ENCODE assay signal across 1 cellular context in the genomic region with DNA sequence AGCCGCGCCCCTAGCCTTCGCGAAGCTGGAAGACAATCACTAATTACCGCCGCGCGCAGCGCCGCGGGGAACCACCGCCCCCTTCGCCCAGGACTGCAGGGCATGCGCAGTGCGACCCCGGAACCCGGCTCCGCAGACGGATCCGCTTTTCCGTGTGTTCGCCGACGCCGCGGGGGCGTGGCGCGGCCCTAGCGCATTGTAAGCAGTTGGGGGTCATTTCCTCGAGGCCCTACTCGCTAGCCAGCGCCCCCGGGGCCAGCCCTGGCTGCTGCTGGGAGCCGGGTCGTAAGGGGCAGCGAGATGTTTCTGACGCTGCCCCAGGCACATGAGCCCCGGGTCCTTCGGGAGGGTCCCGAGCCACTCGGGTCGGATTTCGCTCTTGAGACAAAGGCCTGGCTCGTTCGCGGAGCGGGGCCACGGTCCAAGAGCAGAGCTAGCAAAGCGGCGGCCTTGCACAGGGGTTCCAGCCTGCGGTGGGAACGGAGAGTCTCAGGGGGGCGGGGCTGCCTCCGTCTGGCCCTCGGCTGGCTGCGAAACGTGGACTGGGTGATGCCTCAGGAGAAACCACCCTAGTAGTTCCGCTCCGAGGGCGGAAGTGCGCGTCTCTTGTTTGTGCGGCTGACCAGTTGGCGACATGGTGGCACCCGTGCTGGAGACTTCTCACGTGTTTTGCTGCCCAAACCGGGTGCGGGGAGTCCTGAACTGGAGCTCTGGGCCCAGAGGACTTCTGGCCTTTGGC.
TF ChIP-seq lines count a peak whose summit lies in the region.

A gene with protein sequence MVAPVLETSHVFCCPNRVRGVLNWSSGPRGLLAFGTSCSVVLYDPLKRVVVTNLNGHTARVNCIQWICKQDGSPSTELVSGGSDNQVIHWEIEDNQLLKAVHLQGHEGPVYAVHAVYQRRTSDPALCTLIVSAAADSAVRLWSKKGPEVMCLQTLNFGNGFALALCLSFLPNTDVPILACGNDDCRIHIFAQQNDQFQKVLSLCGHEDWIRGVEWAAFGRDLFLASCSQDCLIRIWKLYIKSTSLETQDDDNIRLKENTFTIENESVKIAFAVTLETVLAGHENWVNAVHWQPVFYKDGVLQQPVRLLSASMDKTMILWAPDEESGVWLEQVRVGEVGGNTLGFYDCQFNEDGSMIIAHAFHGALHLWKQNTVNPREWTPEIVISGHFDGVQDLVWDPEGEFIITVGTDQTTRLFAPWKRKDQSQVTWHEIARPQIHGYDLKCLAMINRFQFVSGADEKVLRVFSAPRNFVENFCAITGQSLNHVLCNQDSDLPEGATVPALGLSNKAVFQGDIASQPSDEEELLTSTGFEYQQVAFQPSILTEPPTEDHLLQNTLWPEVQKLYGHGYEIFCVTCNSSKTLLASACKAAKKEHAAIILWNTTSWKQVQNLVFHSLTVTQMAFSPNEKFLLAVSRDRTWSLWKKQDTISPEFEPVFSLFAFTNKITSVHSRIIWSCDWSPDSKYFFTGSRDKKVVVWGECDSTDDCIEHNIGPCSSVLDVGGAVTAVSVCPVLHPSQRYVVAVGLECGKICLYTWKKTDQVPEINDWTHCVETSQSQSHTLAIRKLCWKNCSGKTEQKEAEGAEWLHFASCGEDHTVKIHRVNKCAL (plus strand): TSS at position 600 of the 739 bp plus-strand sequence. CDS start 35 bp downstream, at position 635.
A gene with protein sequence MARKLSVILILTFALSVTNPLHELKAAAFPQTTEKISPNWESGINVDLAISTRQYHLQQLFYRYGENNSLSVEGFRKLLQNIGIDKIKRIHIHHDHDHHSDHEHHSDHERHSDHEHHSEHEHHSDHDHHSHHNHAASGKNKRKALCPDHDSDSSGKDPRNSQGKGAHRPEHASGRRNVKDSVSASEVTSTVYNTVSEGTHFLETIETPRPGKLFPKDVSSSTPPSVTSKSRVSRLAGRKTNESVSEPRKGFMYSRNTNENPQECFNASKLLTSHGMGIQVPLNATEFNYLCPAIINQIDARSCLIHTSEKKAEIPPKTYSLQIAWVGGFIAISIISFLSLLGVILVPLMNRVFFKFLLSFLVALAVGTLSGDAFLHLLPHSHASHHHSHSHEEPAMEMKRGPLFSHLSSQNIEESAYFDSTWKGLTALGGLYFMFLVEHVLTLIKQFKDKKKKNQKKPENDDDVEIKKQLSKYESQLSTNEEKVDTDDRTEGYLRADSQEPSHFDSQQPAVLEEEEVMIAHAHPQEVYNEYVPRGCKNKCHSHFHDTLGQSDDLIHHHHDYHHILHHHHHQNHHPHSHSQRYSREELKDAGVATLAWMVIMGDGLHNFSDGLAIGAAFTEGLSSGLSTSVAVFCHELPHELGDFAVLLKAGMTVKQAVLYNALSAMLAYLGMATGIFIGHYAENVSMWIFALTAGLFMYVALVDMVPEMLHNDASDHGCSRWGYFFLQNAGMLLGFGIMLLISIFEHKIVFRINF (minus strand): TSS at position 41 of the 739 bp plus-strand sequence. CDS start 2,333 bp downstream, outside the sequence.

TF ChIP-seq in HEK293, 187 proteins besides CTCF, POLR2A, EP300 and RAD21 (continued from another document and continues in another):
- TF ChIP-seq, protein P1, sequence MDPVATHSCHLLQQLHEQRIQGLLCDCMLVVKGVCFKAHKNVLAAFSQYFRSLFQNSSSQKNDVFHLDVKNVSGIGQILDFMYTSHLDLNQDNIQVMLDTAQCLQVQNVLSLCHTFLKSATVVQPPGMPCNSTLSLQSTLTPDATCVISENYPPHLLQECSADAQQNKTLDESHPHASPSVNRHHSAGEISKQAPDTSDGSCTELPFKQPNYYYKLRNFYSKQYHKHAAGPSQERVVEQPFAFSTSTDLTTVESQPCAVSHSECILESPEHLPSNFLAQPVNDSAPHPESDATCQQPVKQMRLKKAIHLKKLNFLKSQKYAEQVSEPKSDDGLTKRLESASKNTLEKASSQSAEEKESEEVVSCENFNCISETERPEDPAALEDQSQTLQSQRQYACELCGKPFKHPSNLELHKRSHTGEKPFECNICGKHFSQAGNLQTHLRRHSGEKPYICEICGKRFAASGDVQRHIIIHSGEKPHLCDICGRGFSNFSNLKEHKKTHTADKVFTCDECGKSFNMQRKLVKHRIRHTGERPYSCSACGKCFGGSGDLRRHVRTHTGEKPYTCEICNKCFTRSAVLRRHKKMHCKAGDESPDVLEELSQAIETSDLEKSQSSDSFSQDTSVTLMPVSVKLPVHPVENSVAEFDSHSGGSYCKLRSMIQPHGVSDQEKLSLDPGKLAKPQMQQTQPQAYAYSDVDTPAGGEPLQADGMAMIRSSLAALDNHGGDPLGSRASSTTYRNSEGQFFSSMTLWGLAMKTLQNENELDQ (tag by site-specific recombination; IDR thresholded peaks at IDR 0.05; ENCODE audit: low read depth) = no peak
- TF ChIP-seq ZNF707 (tag by site-specific recombination; IDR thresholded peaks at IDR 0.05) (no peak), ZNF521 (tag by site-specific recombination; IDR thresholded peaks at IDR 0.05) (no peak), REPIN1 (tag by site-specific recombination; IDR thresholded peaks at IDR 0.05; ENCODE audit: low read depth) (no peak), ZNF561 (tag by site-specific recombination; IDR thresholded peaks at IDR 0.05; ENCODE audit: borderline replicate concordance) (peak; percentile 69; the same call in 1 of the 2 replicates), ZNF146 (tag by site-specific recombination; IDR thresholded peaks at IDR 0.05) (no peak), SP7 (tag by site-specific recombination; IDR thresholded peaks at IDR 0.05) (peak; percentile 82), BCL11B (tag by site-specific recombination; IDR thresholded peaks at IDR 0.05; ENCODE audit: low read depth) (0 out of 2 replicates have a peak, but pooled peaks have one; percentile 85), OVOL3 (tag by site-specific recombination; IDR thresholded peaks at IDR 0.05) (peak; percentile 58; the same call in 1 of the 2 replicates), ZNF133 (tag by site-specific recombination; IDR thresholded peaks at IDR 0.05) (no peak), ZNF529 (tag by site-specific recombination; IDR thresholded peaks at IDR 0.05; ENCODE audit: insufficient replicate concordance) (no peak), ZNF223 (tag by site-specific recombination; IDR thresholded peaks at IDR 0.05) (no peak), ZNF174 (tag by site-specific recombination; IDR thresholded peaks at IDR 0.05) (no peak), ZNF660 (tag by site-specific recombination; IDR thresholded peaks at IDR 0.05) (no peak), ZNF132 (tag by site-specific recombination; IDR thresholded peaks at IDR 0.05; ENCODE audit: borderline replicate concordance) (no peak), KLF16 (tag by site-specific recombination; IDR thresholded peaks at IDR 0.05) (peak; percentile 95), ZBTB48 (tag by site-specific recombination; IDR thresholded peaks at IDR 0.05) (peak; percentile 92), ZNF785 (tag by site-specific recombination; IDR thresholded peaks at IDR 0.05) (no peak; the same call in 1 of the 2 replicates), ZNF433 (tag by site-specific recombination; IDR thresholded peaks at IDR 0.05; ENCODE audit: low read depth) (no peak), SP3 (tag by site-specific recombination; IDR thresholded peaks at IDR 0.05) (peak; percentile 81), ZNF391 (tag by site-specific recombination; IDR thresholded peaks at IDR 0.05; ENCODE audit: borderline replicate concordance, low read depth) (0 out of 2 replicates have a peak, but pooled peaks have one; percentile 46), ZNF621 (tag by site-specific recombination; IDR thresholded peaks at IDR 0.05) (no peak), YY1 (tag by site-specific recombination; IDR thresholded peaks at IDR 0.05) (peak; percentile 45; the same call in 1 of the 2 replicates), ZNF837 (tag by site-specific recombination; IDR thresholded peaks at IDR 0.05) (no peak), ZNF843 (tag by site-specific recombination; IDR thresholded peaks at IDR 0.05) (no peak), SALL2 (tag by site-specific recombination; IDR thresholded peaks at IDR 0.05; ENCODE audit: borderline replicate concordance) (no peak), ZNF549 (tag by site-specific recombination; IDR thresholded peaks at IDR 0.05) (no peak), SCRT1 (tag by site-specific recombination; IDR thresholded peaks at IDR 0.05; ENCODE audit: borderline replicate concordance) (no peak), GLI2 (tag by site-specific recombination; IDR thresholded peaks at IDR 0.05; ENCODE audit: borderline replicate concordance, low read depth) (no peak), ZNF157 (tag by site-specific recombination; IDR thresholded peaks at IDR 0.05) (no peak; the same call in 1 of the 2 replicates), ZNF596 (tag by site-specific recombination; IDR thresholded peaks at IDR 0.05) (no peak), ZNF37A (tag by site-specific recombination; IDR thresholded peaks at IDR 0.05) (no peak)
- TF ChIP-seq, protein P2, sequence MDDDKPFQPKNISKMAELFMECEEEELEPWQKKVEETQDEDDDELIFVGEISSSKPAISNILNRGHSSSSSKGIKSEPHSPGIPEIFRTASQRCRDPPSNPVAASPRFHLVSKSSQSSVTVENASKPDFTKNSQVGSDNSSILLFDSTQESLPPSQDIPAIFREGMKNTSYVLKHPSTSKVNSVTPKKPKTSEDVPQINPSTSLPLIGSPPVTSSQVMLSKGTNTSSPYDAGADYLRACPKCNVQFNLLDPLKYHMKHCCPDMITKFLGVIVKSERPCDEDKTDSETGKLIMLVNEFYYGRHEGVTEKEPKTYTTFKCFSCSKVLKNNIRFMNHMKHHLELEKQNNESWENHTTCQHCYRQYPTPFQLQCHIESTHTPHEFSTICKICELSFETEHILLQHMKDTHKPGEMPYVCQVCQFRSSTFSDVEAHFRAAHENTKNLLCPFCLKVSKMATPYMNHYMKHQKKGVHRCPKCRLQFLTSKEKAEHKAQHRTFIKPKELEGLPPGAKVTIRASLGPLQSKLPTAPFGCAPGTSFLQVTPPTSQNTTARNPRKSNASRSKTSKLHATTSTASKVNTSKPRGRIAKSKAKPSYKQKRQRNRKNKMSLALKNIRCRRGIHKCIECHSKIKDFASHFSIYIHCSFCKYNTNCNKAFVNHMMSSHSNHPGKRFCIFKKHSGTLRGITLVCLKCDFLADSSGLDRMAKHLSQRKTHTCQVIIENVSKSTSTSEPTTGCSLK (tag by site-specific recombination; IDR thresholded peaks at IDR 0.05) = no peak
- TF ChIP-seq, protein P3, sequence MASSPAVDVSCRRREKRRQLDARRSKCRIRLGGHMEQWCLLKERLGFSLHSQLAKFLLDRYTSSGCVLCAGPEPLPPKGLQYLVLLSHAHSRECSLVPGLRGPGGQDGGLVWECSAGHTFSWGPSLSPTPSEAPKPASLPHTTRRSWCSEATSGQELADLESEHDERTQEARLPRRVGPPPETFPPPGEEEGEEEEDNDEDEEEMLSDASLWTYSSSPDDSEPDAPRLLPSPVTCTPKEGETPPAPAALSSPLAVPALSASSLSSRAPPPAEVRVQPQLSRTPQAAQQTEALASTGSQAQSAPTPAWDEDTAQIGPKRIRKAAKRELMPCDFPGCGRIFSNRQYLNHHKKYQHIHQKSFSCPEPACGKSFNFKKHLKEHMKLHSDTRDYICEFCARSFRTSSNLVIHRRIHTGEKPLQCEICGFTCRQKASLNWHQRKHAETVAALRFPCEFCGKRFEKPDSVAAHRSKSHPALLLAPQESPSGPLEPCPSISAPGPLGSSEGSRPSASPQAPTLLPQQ (tag by site-specific recombination; IDR thresholded peaks at IDR 0.05) = peak; percentile 37; the same call in 1 of the 2 replicates
- TF ChIP-seq, protein P4, sequence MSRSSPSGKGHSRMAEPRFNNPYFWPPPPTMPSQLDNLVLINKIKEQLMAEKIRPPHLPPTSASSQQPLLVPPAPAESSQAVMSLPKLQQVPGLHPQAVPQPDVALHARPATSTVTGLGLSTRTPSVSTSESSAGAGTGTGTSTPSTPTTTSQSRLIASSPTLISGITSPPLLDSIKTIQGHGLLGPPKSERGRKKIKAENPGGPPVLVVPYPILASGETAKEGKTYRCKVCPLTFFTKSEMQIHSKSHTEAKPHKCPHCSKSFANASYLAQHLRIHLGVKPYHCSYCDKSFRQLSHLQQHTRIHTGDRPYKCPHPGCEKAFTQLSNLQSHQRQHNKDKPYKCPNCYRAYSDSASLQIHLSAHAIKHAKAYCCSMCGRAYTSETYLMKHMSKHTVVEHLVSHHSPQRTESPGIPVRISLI (tag by site-specific recombination; IDR thresholded peaks at IDR 0.05) = no peak
- TF ChIP-seq, protein P5, sequence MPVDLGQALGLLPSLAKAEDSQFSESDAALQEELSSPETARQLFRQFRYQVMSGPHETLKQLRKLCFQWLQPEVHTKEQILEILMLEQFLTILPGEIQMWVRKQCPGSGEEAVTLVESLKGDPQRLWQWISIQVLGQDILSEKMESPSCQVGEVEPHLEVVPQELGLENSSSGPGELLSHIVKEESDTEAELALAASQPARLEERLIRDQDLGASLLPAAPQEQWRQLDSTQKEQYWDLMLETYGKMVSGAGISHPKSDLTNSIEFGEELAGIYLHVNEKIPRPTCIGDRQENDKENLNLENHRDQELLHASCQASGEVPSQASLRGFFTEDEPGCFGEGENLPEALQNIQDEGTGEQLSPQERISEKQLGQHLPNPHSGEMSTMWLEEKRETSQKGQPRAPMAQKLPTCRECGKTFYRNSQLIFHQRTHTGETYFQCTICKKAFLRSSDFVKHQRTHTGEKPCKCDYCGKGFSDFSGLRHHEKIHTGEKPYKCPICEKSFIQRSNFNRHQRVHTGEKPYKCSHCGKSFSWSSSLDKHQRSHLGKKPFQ (tag by site-specific recombination; IDR thresholded peaks at IDR 0.05) = peak; percentile 82; the same call in 1 of the 2 replicates
